ENCODE assay signal across 20 cellular contexts in the genomic region with DNA sequence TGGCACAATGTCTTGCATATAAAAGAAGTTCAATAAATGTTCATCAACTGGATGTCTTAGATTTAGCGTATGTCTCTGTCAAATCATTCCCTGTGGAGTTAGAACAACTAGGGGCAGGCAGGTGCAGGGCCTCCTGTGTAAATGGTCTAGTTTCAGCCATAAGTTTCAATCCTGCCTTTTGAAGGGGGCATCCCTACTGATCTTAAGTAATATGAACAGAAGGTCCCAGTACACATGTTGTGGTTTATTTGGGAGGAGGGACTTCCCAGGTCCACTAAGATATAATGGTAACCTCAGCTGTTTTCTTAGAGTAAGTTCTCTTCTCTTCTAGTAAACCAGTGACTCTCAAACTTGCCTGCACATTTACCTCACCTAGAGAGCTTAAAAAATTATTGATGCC. TPM values are rescaled to one million over a fixed set of nuclear protein-coding genes. Genes with fewer than 3 reads are reported as not detected.
A peak's percentile ranks its signal among the peaks of the same experiment; 100 is the strongest.
DNase-seq lines count a peak whose midpoint lies in the region; ATAC-seq and TF ChIP-seq lines count a peak whose summit lies in the region.
"Had no signal": no experiment of that assay in that cellular context is flagged by ENCODE, and none has a peak within 500 bp of the region (broad histone marks: within the 10 kb centered on the region; RNA-seq: fewer than 3 reads in every experiment).

No MANE protein-coding gene starts in this region.

- CTCF ChIA-PET in SK-N-SH (lab: Yijun Ruan, JAX): interaction anchor here (1.3 kb wide), 1 partner anchor 28 kb away, joined by 3 read pairs; no protein-coding TSS in a partner anchor

- POLR2A ChIA-PET in SK-N-SH (lab: Yijun Ruan, JAX): no interaction called here

- no peak overlapping the region for H2AFZ ChIP-seq in SK-N-SH (ENCODE audit: low read depth)

- H3K9me2 ChIP-seq in SK-N-SH: no peaks in the 10 kb centered on the region

- H3F3A ChIP-seq in SK-N-SH (replicated peaks; ENCODE audit: insufficient read depth): no peaks in the 10 kb centered on the region

- H3K9me3 ChIP-seq in WERI-Rb-1 (ENCODE audit: severe bottlenecking): no peaks in the 10 kb centered on the region
- no peaks in the 10 kb centered on the region for H3K9me3 ChIP-seq in SK-N-SH
- H3K9me3 ChIP-seq: colonic mucosa, gastrocnemius medialis, right lobe of liver had no signal

- 100% methylated on average over 1 of the region's 1 CpG for WGBS in SK-N-SH (ENCODE audit: low lambda C conversion rate)

- H3K36me3 ChIP-seq in WERI-Rb-1 (peaks cover 3% of the 10 kb centered on the region; the same call in 1 of the 2 replicates), SK-N-SH (replicated peaks in 1 of 2; ENCODE audit: control insufficient read depth in 1 of 2, insufficient read depth in 2 of 2, low read length in 1 of 2) (peaks cover 9 to 56% of the 10 kb centered on the region in 2 experiments)
- H3K36me3 ChIP-seq: colonic mucosa had no signal

- no peak for TF ChIP-seq RAD21 in SK-N-SH (IDR thresholded peaks at IDR 0.05; ENCODE audit: low read length)

- no peak for TF ChIP-seq EP300 in SK-N-SH (IDR thresholded peaks at IDR 0.05; ENCODE audit: borderline replicate concordance in 1 of 2, low read depth in 1 of 2, low read length in 1 of 2)

- TF ChIP-seq CTCF in WERI-Rb-1 (IDR thresholded peaks at IDR 0.05; ENCODE audit: low read depth, low read length) (no peak), SK-N-SH (IDR thresholded peaks at IDR 0.05) (no peak)

- H3K4me3 ChIP-seq in WERI-Rb-1 (ENCODE audit: low read depth, low read length) (no peak overlapping the region), SK-N-SH (ENCODE audit: low read depth in 2 of 2, low read length in 1 of 2) (no peak overlapping the region)
- H3K4me3 ChIP-seq: colonic mucosa, gastrocnemius medialis, right lobe of liver had no signal

- peaks cover 0 to 12% of the 10 kb centered on the region in 2 experiments; a peak in 2 of 4 replicates for H3K4me1 ChIP-seq in SK-N-SH (ENCODE audit: control insufficient read depth in 1 of 2, insufficient read depth in 2 of 2, low read depth in 1 of 2, low read length in 1 of 2)
- H3K4me1 ChIP-seq: colonic mucosa, gastrocnemius medialis, right lobe of liver had no signal

- no peak overlapping the region for H3K9ac ChIP-seq in SK-N-SH

- no peak for DNase-seq in WERI-Rb-1
- no peak for DNase-seq in NCI-H2029 treated with DMSO at 0.1 percent for 48 hours (lab: John Stamatoyannopoulos, UW)
- no peak for DNase-seq in DMS53 treated with DMSO at 0.1 percent for 48 hours (lab: John Stamatoyannopoulos, UW; ENCODE audit: unreplicated experiment)
- DNase-seq in SK-N-SH: no peak
- DNase-seq: activated naive CD4-positive, alpha-beta T cell treated with anti-CD3 and anti-CD28 coated beads, Interleukin-2, amount 10 ng/mL, durations not matched to agents 7 days and 5 days; CD4-positive, CD25-positive, alpha-beta regulatory T cell; colonic mucosa; DMS79; gastrocnemius medialis; NCI-H2029; NCI-H524; occipital lobe; OCI-M1; right lobe of liver; T1000 had no signal

- H3K79me2 ChIP-seq in SK-N-SH (ENCODE audit: insufficient read depth): no peaks in the 10 kb centered on the region

- H3K27me3 ChIP-seq in WERI-Rb-1 (ENCODE audit: insufficient read depth, low read depth, severe bottlenecking) (no peaks in the 10 kb centered on the region), SK-N-SH (ENCODE audit: insufficient read depth) (no peaks in the 10 kb centered on the region)
- H3K27me3 ChIP-seq: colonic mucosa, gastrocnemius medialis, right lobe of liver had no signal

- no peaks in the 10 kb centered on the region for H4K20me1 ChIP-seq in SK-N-SH (ENCODE audit: insufficient read depth)

- ATAC-seq in GM18499 (IDR thresholded peaks at IDR 0.05; ENCODE audit: insufficient read depth, unreplicated experiment) (peak; percentile 50), GM21360 (IDR thresholded peaks at IDR 0.05; ENCODE audit: unreplicated experiment) (peak; percentile 50), HG02678 (IDR thresholded peaks at IDR 0.05; ENCODE audit: unreplicated experiment) (peak; percentile 82), HG03378 (IDR thresholded peaks at IDR 0.05; ENCODE audit: unreplicated experiment) (peak; percentile 67)
- ATAC-seq: gastrocnemius medialis, right lobe of liver had no signal

- H3K27ac ChIP-seq in WERI-Rb-1 (no peak overlapping the region), SK-N-SH (ENCODE audit: low read depth in 2 of 2, low read length in 1 of 2) (no peak overlapping the region)
- H3K27ac ChIP-seq: colonic mucosa, gastrocnemius medialis, right lobe of liver had no signal

- H3K4me2 ChIP-seq in SK-N-SH: no peak overlapping the region

TF ChIP-seq in SK-N-SH, 30 proteins besides CTCF, POLR2A, EP300 and RAD21:
- no peak for TF ChIP-seq TEAD4 (IDR thresholded peaks at IDR 0.05; ENCODE audit: borderline replicate concordance, insufficient read depth)
- TF ChIP-seq GABPA (IDR thresholded peaks at IDR 0.05; ENCODE audit: low read depth): no peak
- no peak for TF ChIP-seq CHD2 (IDR thresholded peaks at IDR 0.05; ENCODE audit: low read length, partially characterized antibody)
- no peak for TF ChIP-seq RFX5 (IDR thresholded peaks at IDR 0.05; ENCODE audit: low read length)
- no peak for TF ChIP-seq POLR2AphosphoS5 (IDR thresholded peaks at IDR 0.05; ENCODE audit: low read depth, low read length)
- TF ChIP-seq, protein P1, sequence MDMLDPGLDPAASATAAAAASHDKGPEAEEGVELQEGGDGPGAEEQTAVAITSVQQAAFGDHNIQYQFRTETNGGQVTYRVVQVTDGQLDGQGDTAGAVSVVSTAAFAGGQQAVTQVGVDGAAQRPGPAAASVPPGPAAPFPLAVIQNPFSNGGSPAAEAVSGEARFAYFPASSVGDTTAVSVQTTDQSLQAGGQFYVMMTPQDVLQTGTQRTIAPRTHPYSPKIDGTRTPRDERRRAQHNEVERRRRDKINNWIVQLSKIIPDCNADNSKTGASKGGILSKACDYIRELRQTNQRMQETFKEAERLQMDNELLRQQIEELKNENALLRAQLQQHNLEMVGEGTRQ (IDR thresholded peaks at IDR 0.05; ENCODE audit: borderline replicate concordance, low read depth, low read length): no peak
- TF ChIP-seq RXRA (IDR thresholded peaks at IDR 0.05; ENCODE audit: borderline replicate concordance, low read depth): no peak
- TF ChIP-seq MEF2A (IDR thresholded peaks at IDR 0.05; ENCODE audit: borderline replicate concordance, low read depth): no peak
- TF ChIP-seq FOXM1 (IDR thresholded peaks at IDR 0.05; ENCODE audit: low read depth): no peak
- TF ChIP-seq SMC3 (IDR thresholded peaks at IDR 0.05; ENCODE audit: low read depth, low read length): no peak
- TF ChIP-seq, protein P2, sequence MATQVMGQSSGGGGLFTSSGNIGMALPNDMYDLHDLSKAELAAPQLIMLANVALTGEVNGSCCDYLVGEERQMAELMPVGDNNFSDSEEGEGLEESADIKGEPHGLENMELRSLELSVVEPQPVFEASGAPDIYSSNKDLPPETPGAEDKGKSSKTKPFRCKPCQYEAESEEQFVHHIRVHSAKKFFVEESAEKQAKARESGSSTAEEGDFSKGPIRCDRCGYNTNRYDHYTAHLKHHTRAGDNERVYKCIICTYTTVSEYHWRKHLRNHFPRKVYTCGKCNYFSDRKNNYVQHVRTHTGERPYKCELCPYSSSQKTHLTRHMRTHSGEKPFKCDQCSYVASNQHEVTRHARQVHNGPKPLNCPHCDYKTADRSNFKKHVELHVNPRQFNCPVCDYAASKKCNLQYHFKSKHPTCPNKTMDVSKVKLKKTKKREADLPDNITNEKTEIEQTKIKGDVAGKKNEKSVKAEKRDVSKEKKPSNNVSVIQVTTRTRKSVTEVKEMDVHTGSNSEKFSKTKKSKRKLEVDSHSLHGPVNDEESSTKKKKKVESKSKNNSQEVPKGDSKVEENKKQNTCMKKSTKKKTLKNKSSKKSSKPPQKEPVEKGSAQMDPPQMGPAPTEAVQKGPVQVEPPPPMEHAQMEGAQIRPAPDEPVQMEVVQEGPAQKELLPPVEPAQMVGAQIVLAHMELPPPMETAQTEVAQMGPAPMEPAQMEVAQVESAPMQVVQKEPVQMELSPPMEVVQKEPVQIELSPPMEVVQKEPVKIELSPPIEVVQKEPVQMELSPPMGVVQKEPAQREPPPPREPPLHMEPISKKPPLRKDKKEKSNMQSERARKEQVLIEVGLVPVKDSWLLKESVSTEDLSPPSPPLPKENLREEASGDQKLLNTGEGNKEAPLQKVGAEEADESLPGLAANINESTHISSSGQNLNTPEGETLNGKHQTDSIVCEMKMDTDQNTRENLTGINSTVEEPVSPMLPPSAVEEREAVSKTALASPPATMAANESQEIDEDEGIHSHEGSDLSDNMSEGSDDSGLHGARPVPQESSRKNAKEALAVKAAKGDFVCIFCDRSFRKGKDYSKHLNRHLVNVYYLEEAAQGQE (IDR thresholded peaks at IDR 0.05; ENCODE audit: low read depth, low read length): no peak
- no peak for TF ChIP-seq NRF1 (IDR thresholded peaks at IDR 0.05; ENCODE audit: low read depth, low read length)
- TF ChIP-seq, protein P3, sequence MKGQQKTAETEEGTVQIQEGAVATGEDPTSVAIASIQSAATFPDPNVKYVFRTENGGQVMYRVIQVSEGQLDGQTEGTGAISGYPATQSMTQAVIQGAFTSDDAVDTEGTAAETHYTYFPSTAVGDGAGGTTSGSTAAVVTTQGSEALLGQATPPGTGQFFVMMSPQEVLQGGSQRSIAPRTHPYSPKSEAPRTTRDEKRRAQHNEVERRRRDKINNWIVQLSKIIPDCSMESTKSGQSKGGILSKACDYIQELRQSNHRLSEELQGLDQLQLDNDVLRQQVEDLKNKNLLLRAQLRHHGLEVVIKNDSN (IDR thresholded peaks at IDR 0.05; ENCODE audit: borderline replicate concordance, low read depth): no peak
- TF ChIP-seq NFIC (IDR thresholded peaks at IDR 0.05; ENCODE audit: borderline replicate concordance): no peak
- TF ChIP-seq FOXJ3 (CRISPR knock-in tag; IDR thresholded peaks at IDR 0.05): no peak
- TF ChIP-seq TCF12 (IDR thresholded peaks at IDR 0.05): no peak
- TF ChIP-seq MXI1 (IDR thresholded peaks at IDR 0.05; ENCODE audit: low read depth, low read length): no peak
- TF ChIP-seq GATA2 (CRISPR knock-in tag; IDR thresholded peaks at IDR 0.05): no peak

RNA-seq across cellular contexts. Expression of a gene that starts 19.8 kb away (rescaled TPM):
- polyA plus RNA-seq in SK-N-SH (2012; rRNA removed): 15.1 and 22.9 TPM in 2 replicates
- 11.5 and 13.1 TPM in 2 replicates for polyA plus RNA-seq in SK-N-SH (2012; cell fraction: cytosol; rRNA removed)
- polyA plus RNA-seq in SK-N-SH (2012; cell fraction: nucleus; rRNA removed): 87.5 and 88.6 TPM in 2 replicates

RNA-seq across cellular contexts. Expression of a gene that starts 53.4 kb away (rescaled TPM):
- polyA plus RNA-seq in SK-N-SH (2012; rRNA removed): 0.05 TPM in 1 of 2 replicates, not detected in the other
- 0.01 TPM in 1 of 2 replicates, not detected in the other for polyA plus RNA-seq in SK-N-SH (2012; cell fraction: cytosol; rRNA removed)
- 0.28 and 0.43 TPM in 2 replicates for polyA plus RNA-seq in SK-N-SH (2012; cell fraction: nucleus; rRNA removed)
- polyA plus RNA-seq: endothelial cell of umbilical vein had no signal
